Comparison of ENCODE assay signal across 2 cellular contexts in genomic region chr1:208353797-208354196, GRCh38.
DNase-seq lines count a peak whose midpoint lies in the region; ATAC-seq, FAIRE-seq and TF ChIP-seq lines count a peak whose summit lies in the region.
"Not testable (repeated sequence)": the region's sequence is repeated elsewhere in the genome, so short reads cannot be mapped to it uniquely, and the experiment has no call there.

No MANE protein-coding gene starts in this region.

- not testable (repeated sequence) for H3K4me1 ChIP-seq in HEK293 (ENCODE audit: control insufficient read depth, insufficient read depth, low read length); K562 (replicated peaks in 1 of 2; ENCODE audit: control insufficient read depth in 2 of 2, insufficient read depth in 2 of 2, low read length in 2 of 2)

- not testable (repeated sequence) for FAIRE-seq in K562 (lab: Jason Lieb, UNC)

- not testable (repeated sequence) for H3K9ac ChIP-seq in K562 (ENCODE audit: insufficient read depth in 1 of 2, low read depth in 2 of 2, low read length in 2 of 2)

- not testable (repeated sequence) for BruUV-seq in K562 (replicated peaks; lab: Mats Ljungman, UMichigan)

- in situ Hi-C loops in K562 (cut with MboI) = not testable (repeated sequence)

- H3K27ac ChIP-seq in HEK293 (ENCODE audit: extremely low read depth, low read depth, low read length); K562 (ENCODE audit: extremely low read depth, low read depth, low read length): not testable (repeated sequence)

- ATAC-seq in K562 = not testable (repeated sequence)

- 4% methylated on average over 5 of the region's 5 CpGs for WGBS in K562 (ENCODE audit: insufficient coverage, low coverage, missing lambda C conversion rate)

- H3K9me3 ChIP-seq in HEK293 (ENCODE audit: control insufficient read depth, insufficient read depth, low read depth, low read length); K562 (replicated peaks; ENCODE audit: control insufficient read depth, insufficient read depth, low read depth, low read length): not testable (repeated sequence)

- CTCF ChIA-PET in HEK293 (lab: Yijun Ruan, JAX) = interaction anchor here (1.4 kb wide), 1 partner anchor 854 kb away, joined by 3 read pairs; no protein-coding TSS in a partner anchor
- CTCF ChIA-PET in K562 (lab: Yijun Ruan, JAX; ENCODE audit: low intra/inter-chr PET ratio) = not testable (repeated sequence)

- H3K36me3 ChIP-seq in HEK293 (ENCODE audit: control insufficient read depth in 2 of 2, insufficient read depth in 1 of 2, low read length in 2 of 2); K562 (ENCODE audit: control insufficient read depth, insufficient read depth, low read length): not testable (repeated sequence)

- not testable (repeated sequence) for H3K79me2 ChIP-seq in K562 (ENCODE audit: control insufficient read depth, insufficient read depth, low read length)

- TF ChIP-seq POLR2A in K562 (conservative IDR thresholded peaks at IDR 0.05) = not testable (repeated sequence)

- TF ChIP-seq CTCF in HEK293 (tag by site-specific recombination; IDR thresholded peaks at IDR 0.05); K562 (IDR thresholded peaks at IDR 0.05 in 2 of 3, conservative IDR thresholded peaks at IDR 0.05 in 1 of 3; ENCODE audit: insufficient read depth in 2 of 3, low read depth in 1 of 3, low read length in 3 of 3): not testable (repeated sequence)

- H3K4me2 ChIP-seq in K562 (ENCODE audit: insufficient read depth, low read length) = not testable (repeated sequence)

- intact Hi-C loops in K562 (cut with micrococcal nuclease) = not testable (repeated sequence)

- not testable (repeated sequence) for H3K27me3 ChIP-seq in K562 (ENCODE audit: control insufficient read depth in 2 of 2, insufficient read depth in 2 of 2, low read length in 2 of 2)

- TF ChIP-seq EP300 in K562 (IDR thresholded peaks at IDR 0.05; ENCODE audit: low read length) = not testable (repeated sequence)

- not testable (repeated sequence) for H3K4me3 ChIP-seq in HEK293 (ENCODE audit: low read depth, low read length); K562

- not testable (repeated sequence) for H4K20me1 ChIP-seq in K562 (replicated peaks; ENCODE audit: control insufficient read depth, insufficient read depth, low read length)

- not testable (repeated sequence) for TF ChIP-seq RAD21 in K562 (CRISPR knock-in tag; conservative IDR thresholded peaks at IDR 0.05 in 1 of 2, IDR thresholded peaks at IDR 0.05 in 1 of 2)

- not testable (repeated sequence) for H2AFZ ChIP-seq in K562 (ENCODE audit: low read depth, low read length)

- H3K9me1 ChIP-seq in K562 (ENCODE audit: control insufficient read depth, insufficient read depth, low read length) = not testable (repeated sequence)

- not testable (repeated sequence) for DNase-seq in K562 (ENCODE audit: extremely low read depth in 1 of 4, low spot score in 3 of 4)

- POLR2A ChIA-PET in HEK293 (lab: Yijun Ruan, JAX) = not testable (repeated sequence)
- POLR2A ChIA-PET in K562 (lab: Yijun Ruan, JAX) = interaction anchor here (0.6 kb wide), 1 partner anchor 36 kb away, joined by 3 read pairs; no protein-coding TSS in a partner anchor

TF ChIP-seq in HEK293, 187 proteins besides CTCF, POLR2A, EP300 and RAD21:
- TF ChIP-seq ZNF580 (tag by site-specific recombination; IDR thresholded peaks at IDR 0.05) (peak; percentile 58; the same call in 1 of the 2 replicates), ZNF280D (tag by site-specific recombination; IDR thresholded peaks at IDR 0.05) (0 out of 2 replicates have a peak, but pooled peaks have one; percentile 63), ZNF146 (tag by site-specific recombination; IDR thresholded peaks at IDR 0.05) (peak; percentile 97)
TF ChIP-seq in HEK293: peak in this region for 3; not testable (repeated sequence) for 184.

TF ChIP-seq in K562, 482 proteins besides CTCF, POLR2A, EP300 and RAD21:
- TF ChIP-seq ZNF146 (CRISPR knock-in tag; IDR thresholded peaks at IDR 0.05; ENCODE audit: unreplicated experiment) = peak; percentile 89
- TF ChIP-seq RBM25 (IDR thresholded peaks at IDR 0.05; ENCODE audit: low read depth, low read length, severe bottlenecking) = peak; percentile 63
